Comparison of ENCODE assay signal across 33 cellular contexts in genomic region chr20:61176874-61177273, GRCh38.
"Had no signal": no experiment of that assay in that cellular context is flagged by ENCODE, and none has a peak within 500 bp of the region (broad histone marks: within the 10 kb centered on the region; RNA-seq: fewer than 3 reads in every experiment).

No MANE protein-coding gene starts in this region.

- H3K36me3 ChIP-seq: adrenal gland, ascending aorta, brain microvascular endothelial cell, breast epithelium, cardiac muscle cell had no signal

- FAIRE-seq: astrocyte, bronchial epithelial cell had no signal

- DNase-seq: activated effector memory CD4-positive, alpha-beta T cell treated with anti-CD3 and anti-CD28 coated beads, Interleukin-2, amount 50 U/mL, for 16 hours; activated effector memory CD4-positive, alpha-beta T cell treated with Interleukin-2 at 50 U/mL for 16 hours; activated gamma-delta T cell; activated gamma-delta T cell treated with Interleukin-2 at 50 U/mL for 16 hours; activated naive CD4-positive, alpha-beta T cell; activated naive CD4-positive, alpha-beta T cell treated with anti-CD3 and anti-CD28 coated beads for 36 hours; activated naive CD4-positive, alpha-beta T cell treated with anti-CD3 and anti-CD28 coated beads, Interleukin-2, amount 10 ng/mL, durations not matched to agents 7 days and 5 days; activated naive CD4-positive, alpha-beta T cell treated with anti-CD3 and anti-CD28 coated beads, Interleukin-2, amount 50 U/mL, for 16 hours; activated naive CD4-positive, alpha-beta T cell treated with Interleukin-2 at 50 U/mL for 16 hours; activated naive CD8-positive, alpha-beta T cell treated with anti-CD3 and anti-CD28 coated beads for 36 hours; activated naive CD8-positive, alpha-beta T cell treated with anti-CD3 and anti-CD28 coated beads, Interleukin-2, amount 10 ng/mL, durations not matched to agents 7 days and 5 days; activated naive CD8-positive, alpha-beta T cell treated with anti-CD3 and anti-CD28 coated beads, Interleukin-2, amount 50 U/mL, for 24 hours; activated T-cell treated with anti-CD3 and anti-CD28 coated beads, Interleukin-2, amount 50 U/mL, for 24 hours; activated T-cell treated with anti-CD3 and anti-CD28 coated beads, Interleukin-2, amount 50 U/mL, for 4 hours; activated T-cell treated with anti-CD3 and anti-CD28 coated beads, Interleukin-2, amount 50 U/mL, for 48 hours; activated T-cell treated with anti-CD3 and anti-CD28 coated beads, Interleukin-2, amount 50 U/mL, for 72 hours; adrenal gland; amniotic stem cell; amygdala; anterior cingulate cortex; aorta; body of pancreas; brain microvascular endothelial cell; caudate nucleus; central memory CD4-positive, alpha-beta T cell; cerebellar nuclear complex had no signal

- H3K4me3 ChIP-seq: adrenal gland, ascending aorta, body of pancreas, breast epithelium, cardiac muscle cell had no signal

- H3K4me1 ChIP-seq: adrenal gland, ascending aorta, breast epithelium had no signal

- H3K27me3 ChIP-seq: ascending aorta, body of pancreas, brain microvascular endothelial cell had no signal

- ATAC-seq: activated naive CD4-positive, alpha-beta T cell treated with anti-CD3 and anti-CD28 coated beads, Interleukin-2, amount 50 U/mL, for 72 hours; activated naive CD8-positive, alpha-beta T cell treated with anti-CD3 and anti-CD28 coated beads, Interleukin-2, amount 50 U/mL, for 24 hours; activated T-cell treated with anti-CD3 and anti-CD28 coated beads, Interleukin-2, amount 50 U/mL, for 4 hours; activated T-cell treated with anti-CD3 and anti-CD28 coated beads, Interleukin-2, amount 50 U/mL, for 72 hours; activated T-helper 17 cell treated with anti-CD3 and anti-CD28 coated beads, Interleukin-2, amount 50 U/mL, for 72 hours; body of pancreas had no signal

- H3K27ac ChIP-seq: adrenal gland, ascending aorta, body of pancreas, brain microvascular endothelial cell, breast epithelium, cardiac muscle cell had no signal

- H3K9me3 ChIP-seq: adrenal gland, ascending aorta, body of pancreas, breast epithelium had no signal
